ENCODE assay signal across 29 cellular contexts in the genomic region with DNA sequence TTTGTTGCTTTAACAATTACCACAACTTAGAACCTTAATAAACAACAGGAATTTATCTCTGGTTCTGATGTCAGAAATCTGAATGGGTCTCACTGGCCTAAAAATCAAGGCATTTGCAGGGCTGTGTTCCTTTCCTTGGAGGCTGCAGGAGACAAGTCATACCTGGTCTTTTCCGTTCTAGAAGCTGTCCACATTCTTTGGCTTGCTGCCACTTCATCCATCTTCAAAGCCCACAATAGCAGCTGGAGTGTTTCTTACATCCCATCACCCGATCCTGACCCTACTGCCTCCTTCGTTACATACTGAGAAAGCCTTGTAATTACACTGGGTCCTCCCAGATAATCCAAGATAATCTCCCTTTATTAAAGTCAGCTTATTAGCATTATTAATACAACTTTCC. TPM values are rescaled to one million over a fixed set of nuclear protein-coding genes. Genes with fewer than 3 reads are reported as not detected.
DNase-seq lines count a peak whose midpoint lies in the region; ATAC-seq, FAIRE-seq and TF ChIP-seq lines count a peak whose summit lies in the region.
"Had no signal": no experiment of that assay in that cellular context is flagged by ENCODE, and none has a peak within 500 bp of the region (broad histone marks: within the 10 kb centered on the region; RNA-seq: fewer than 3 reads in every experiment).

No MANE protein-coding gene starts in this region.

- no peak for DNase-seq in D721Med (ENCODE audit: insufficient read length, low spot score)
- DNase-seq in RPMI7951 (ENCODE audit: low read depth), result peak; percentile 28
- DNase-seq in foreskin keratinocyte, result peak in 1 of 2 donors; percentile 80
- DNase-seq in NCI-H2107 (lab: John Stamatoyannopoulos, UW), result no peak
- no peak for DNase-seq in NOMO-1 (lab: John Stamatoyannopoulos, UW; ENCODE audit: unreplicated experiment in 2 of 2)
- DNase-seq: CD4-positive, CD25-positive, alpha-beta regulatory T cell; EL; GF-D8; GOT3; HFFc6; Karpas-422; MV-4-11; NCI-H1105 treated with DMSO at 0.1 percent for 48 hours; NCI-H146; NCI-H1930; NCI-H2227 treated with DMSO at 0.1 percent for 48 hours; NK-92 treated with Interleukin-12 subunit alpha and Interleukin-12 subunit beta, amount 100 ng/mL, for 24 hours; SK-N-SH; SW 1271 had no signal

- H3K27me3 ChIP-seq in KMS-11 (ENCODE audit: insufficient read depth, low read depth), result no peaks in the 10 kb centered on the region
- no peaks in the 10 kb centered on the region for H3K27me3 ChIP-seq in foreskin keratinocyte
- H3K27me3 ChIP-seq: BLaER1 had no signal

- no peak overlapping the region for H2AFZ ChIP-seq in KMS-11 (ENCODE audit: low read depth)

- no peak overlapping the region for H3K9ac ChIP-seq in KMS-11
- H3K9ac ChIP-seq: BLaER1, SK-N-SH had no signal

- no peaks in the 10 kb centered on the region for H4K20me1 ChIP-seq in KMS-11 (ENCODE audit: insufficient read depth)
- H4K20me1 ChIP-seq: BLaER1 had no signal

- H3K27ac ChIP-seq in KMS-11 (peak overlapping the region; percentile 74), foreskin keratinocyte (peak overlapping the region; percentile 95)
- H3K27ac ChIP-seq: BLaER1, HL-60 had no signal

- ATAC-seq in foreskin keratinocyte (no peak), HG03045 (IDR thresholded peaks at IDR 0.05; ENCODE audit: unreplicated experiment) (no peak), HG02588 (IDR thresholded peaks at IDR 0.05; ENCODE audit: unreplicated experiment) (no peak)
- ATAC-seq: Panc1 had no signal

- H3K4me3 ChIP-seq in KMS-11 (IDR thresholded peaks at IDR 0.05; ENCODE audit: insufficient read depth, low read depth, low read length), result no peak overlapping the region
- H3K4me3 ChIP-seq: BLaER1, HAP-1 had no signal

- no peaks in the 10 kb centered on the region for H3K79me2 ChIP-seq in KMS-11 (ENCODE audit: insufficient read depth, low read depth)

- TF ChIP-seq CTCF in D721Med (IDR thresholded peaks at IDR 0.05; ENCODE audit: insufficient read depth, missing control alignments), result no peak
- TF ChIP-seq CTCF in KMS-11 (conservative IDR thresholded peaks at IDR 0.05; ENCODE audit: low read depth, low read length), result no peak
- no peak for TF ChIP-seq CTCF in foreskin keratinocyte (conservative IDR thresholded peaks at IDR 0.05)

- H3K4me1 ChIP-seq in KMS-11 (ENCODE audit: low read depth, poor library complexity, severe bottlenecking), result peaks cover 41% of the 10 kb centered on the region
- peaks cover 41% of the 10 kb centered on the region for H3K4me1 ChIP-seq in foreskin keratinocyte
- H3K4me1 ChIP-seq: BLaER1, HAP-1 had no signal

- H3K4me2 ChIP-seq in KMS-11, result peak overlapping the region; percentile 47
- H3K4me2 ChIP-seq: BLaER1, SK-N-SH had no signal

- FAIRE-seq in D721Med (lab: Jason Lieb, UNC), result peak; percentile 100
- FAIRE-seq: A204.1, GM12891 had no signal

- H3K36me3 ChIP-seq in KMS-11 (ENCODE audit: insufficient read depth), result no peaks in the 10 kb centered on the region
- H3K36me3 ChIP-seq: BLaER1, HAP-1 had no signal

RNA-seq across cellular contexts. Expression of gene NETO1, which starts 18.1 kb away (rescaled TPM):
- 0.10 and 0.12 TPM in 2 replicates for total RNA-seq in RPMI7951 (2014; rRNA removed; shearing (Covaris generic))
- total RNA-seq in foreskin keratinocyte, result 22.3 and 34.2 TPM in 2 replicates
- 8.4 and 9.2 TPM in 2 replicates for polyA plus RNA-seq in foreskin keratinocyte
- total RNA-seq: CD4-positive, CD25-positive, alpha-beta regulatory T cell; HFFc6; NCI-H460 had no signal
- polyA plus RNA-seq: CD4-positive, CD25-positive, alpha-beta regulatory T cell; SK-N-SH had no signal

Comparison
In these comparisons a context has a peak if more than half of its experiments do, and no peak if none do; other contexts are left out.
1. RNA of gene NETO1, which starts 18.1 kb away (total RNA-seq): 22.3 to 34.2 TPM in foreskin keratinocyte; 0.10 to 0.12 TPM in RPMI7951; every median in the first group is over 10 times any median in the second.